In genomic region chr11:506950-507726, GRCh38 we compare ENCODE assay signal across 8 cellular contexts. TPM values are rescaled to one million over a fixed set of nuclear protein-coding genes. Genes with fewer than 3 reads are reported as not detected.
DNase-seq lines count a peak whose midpoint lies in the region; ATAC-seq, FAIRE-seq and TF ChIP-seq lines count a peak whose summit lies in the region.

TSS of gene RNH1 (minus strand) at chr11:507242. CDS start at chr11:502162, 5,080 bp downstream.

- 0% methylated on average over 46 of the region's 101 CpGs; no CpG with 5 or more reads in 1 of the 2 experiments for WGBS in H1 (ENCODE audit: extremely low coverage in 1 of 2, insufficient coverage in 1 of 2, insufficient read length in 1 of 2, insufficient replicate concordance in 2 of 2, low coverage in 1 of 2, low lambda C conversion rate in 2 of 2, missing lambda C conversion rate in 1 of 2), 2 experiments

- peak within 1 kb of the TSS; percentile 96 for H3K27ac ChIP-seq in H1 (ENCODE audit: low read depth, low read length)

- no peak for TF ChIP-seq RAD21 in H1 (IDR thresholded peaks at IDR 0.05 in 1 of 2, conservative IDR thresholded peaks at IDR 0.05 in 1 of 2; ENCODE audit: low read depth in 2 of 2, low read length in 2 of 2)

- H3K27ac Mint-ChIP-seq in activated CD8-positive, alpha-beta memory T cell treated with anti-CD3 and anti-CD28 coated beads, Interleukin-2, amount 10 ng/mL, durations not matched to agents 7 days and 5 days, result peak within 1 kb of the TSS; percentile 96

- H3K4me3 Mint-ChIP-seq in activated CD8-positive, alpha-beta memory T cell treated with anti-CD3 and anti-CD28 coated beads, Interleukin-2, amount 10 ng/mL, durations not matched to agents 7 days and 5 days, result peak within 1 kb of the TSS; percentile 88

- peak within 1 kb of the TSS; percentile 64 for H2BK120ac ChIP-seq in H1 (replicated peaks; ENCODE audit: low read depth, low read length)

- TF ChIP-seq POLR2A in H1 (IDR thresholded peaks at IDR 0.05; ENCODE audit: control extremely low read depth in 1 of 2, low read depth in 2 of 2, low read length in 2 of 2), result peak in 1 of 2 experiments; percentile 70; a peak in 2 of 3 replicates

- CTCF ChIA-PET in activated CD8-positive, alpha-beta memory T cell treated with anti-CD3 and anti-CD28 coated beads, Interleukin-2, amount 10 ng/mL, durations not matched to agents 7 days and 5 days (lab: Charles Lee), result interaction anchor here (1.0 to 4.1 kb wide), 8 partner anchors 11 to 256 kb away, joined by 3 to 33 read pairs (median 4); partner anchors contain the start of genes PTDSS2 and SIGIRR
- CTCF ChIA-PET in H1 (lab: Charles Lee; ENCODE audit: partially characterized antibody), result interaction anchor here (0.6 to 1.4 kb wide), 2 partner anchors 48 to 1301 kb away, joined by 3 read pairs; no protein-coding TSS in a partner anchor

- no peak within 1 kb of the TSS for H2AK5ac ChIP-seq in H1 (ENCODE audit: low read depth, low read length)

- POLR2A ChIA-PET in H1 (lab: Charles Lee; ENCODE audit: partially characterized antibody), result interaction anchor here (0.5 to 7.1 kb wide), 18 partner anchors 9 to 352 kb away, joined by 3 to 41 read pairs (median 4); partner anchors contain the start of gene LRRC56

- peaks cover 0 to 6% of the 10 kb centered on the region in 2 experiments for H4K20me1 ChIP-seq in H1 (replicated peaks in 1 of 2; ENCODE audit: control insufficient read depth in 1 of 2, insufficient read depth in 2 of 2, low read length in 2 of 2)

- FAIRE-seq in HTR-8/SVneo (lab: Jason Lieb, UNC) (no peak), H1 (lab: Jason Lieb, UNC) (no peak)

- no peaks in the 10 kb centered on the region for H3K9me3 Mint-ChIP-seq in activated CD8-positive, alpha-beta memory T cell treated with anti-CD3 and anti-CD28 coated beads, Interleukin-2, amount 10 ng/mL, durations not matched to agents 7 days and 5 days (ENCODE audit: low read depth)

- peaks cover 8% of the 10 kb centered on the region for H3K23me2 ChIP-seq in H1 (ENCODE audit: low read depth, low read length)

- H3K36me3 ChIP-seq in H1 (ENCODE audit: control insufficient read depth in 2 of 4, insufficient read depth in 4 of 4, low read length in 3 of 4), result no peaks in the 10 kb centered on the region; a peak in 1 of 8 replicates

- H3K56ac ChIP-seq in H1 (replicated peaks; ENCODE audit: insufficient read length, low read depth, low read length), result peak within 1 kb of the TSS; percentile 96

- no peak within 1 kb of the TSS for H2BK15ac ChIP-seq in H1 (ENCODE audit: low read length)

- peak; percentile 36 for ATAC-seq in GM21367 (IDR thresholded peaks at IDR 0.05; ENCODE audit: unreplicated experiment)
- ATAC-seq in activated CD8-positive, alpha-beta memory T cell treated with anti-CD3 and anti-CD28 coated beads, Interleukin-2, amount 10 ng/mL, durations not matched to agents 7 days and 5 days, result peak; percentile 79

- peak within 1 kb of the TSS; percentile 75; the same call in 1 of the 2 replicates for H2BK12ac ChIP-seq in H1 (ENCODE audit: low read depth, low read length)

- TF ChIP-seq EP300 in H1 (IDR thresholded peaks at IDR 0.05; ENCODE audit: borderline replicate concordance in 1 of 2, low read depth in 2 of 2, low read length in 2 of 2), result no peak

- H3K23ac ChIP-seq in H1 (ENCODE audit: insufficient read length), result no peak within 1 kb of the TSS

- no peaks in the 10 kb centered on the region for H3K27me3 ChIP-seq in H1 (replicated peaks in 1 of 4; ENCODE audit: control insufficient read depth in 3 of 4, extremely low read depth in 1 of 4, insufficient read depth in 3 of 4, low read length in 3 of 4)

- no peak within 1 kb of the TSS for H3K4ac ChIP-seq in H1 (replicated peaks; ENCODE audit: insufficient read length, low read depth, low read length)

- H3K9me3 ChIP-seq in H1 (ENCODE audit: insufficient read depth in 2 of 2, low read depth in 1 of 2, low read length in 1 of 2), result no peaks in the 10 kb centered on the region

- peaks cover 0 to 14% of the 10 kb centered on the region in 2 experiments; a peak in 1 of 4 replicates for H3K79me2 ChIP-seq in H1 (ENCODE audit: control insufficient read depth in 1 of 2, insufficient read depth in 2 of 2, low read length in 2 of 2)

- peak within 1 kb of the TSS; percentile 54 to 92 for H3K4me2 ChIP-seq in H1 (ENCODE audit: insufficient read depth in 1 of 2, low read depth in 2 of 2, low read length in 2 of 2)

- H2AFZ ChIP-seq in H1 (ENCODE audit: low read length), result peak within 1 kb of the TSS; percentile 87; the same call in 1 of the 2 replicates

- peak within 1 kb of the TSS; percentile 99 for H3K18ac ChIP-seq in H1 (ENCODE audit: extremely low read depth, low read length)

- TF ChIP-seq CTCF in H1 (IDR thresholded peaks at IDR 0.05; ENCODE audit: control extremely low read depth in 1 of 3, insufficient read depth in 1 of 3, low read depth in 1 of 3, low read length in 3 of 3), result no peak

- peaks cover 32% of the 10 kb centered on the region for H3K4me1 Mint-ChIP-seq in activated CD8-positive, alpha-beta memory T cell treated with anti-CD3 and anti-CD28 coated beads, Interleukin-2, amount 10 ng/mL, durations not matched to agents 7 days and 5 days

- peak within 1 kb of the TSS; percentile 55 to 93 (median 82) for H3K9ac ChIP-seq in H1 (replicated peaks in 1 of 4; ENCODE audit: extremely low read depth in 1 of 4, low read depth in 3 of 4, low read length in 3 of 4)

- no peaks in the 10 kb centered on the region for H3K27me3 Mint-ChIP-seq in activated CD8-positive, alpha-beta memory T cell treated with anti-CD3 and anti-CD28 coated beads, Interleukin-2, amount 10 ng/mL, durations not matched to agents 7 days and 5 days

- H4K8ac ChIP-seq in H1 (ENCODE audit: extremely low read depth, insufficient read depth, low read length), result peak within 1 kb of the TSS; percentile 97

- no peak within 1 kb of the TSS for H3K14ac ChIP-seq in H1 (ENCODE audit: insufficient read length)

- DNase-seq in CMK (ENCODE audit: low read depth) (peak; percentile 62), HTR-8/SVneo (ENCODE audit: insufficient read length, low spot score) (peak; percentile 91), NOMO-1 treated with DMSO at 0.1 percent for 48 hours (lab: John Stamatoyannopoulos, UW; ENCODE audit: unreplicated experiment) (peak; percentile 84), H1 (ENCODE audit: low read depth in 1 of 2, low spot score in 2 of 2) (peak; percentile 73 to 99), mesenteric fat pad (ENCODE audit: low spot score) (peak; percentile 100)
- DNase-seq in activated CD8-positive, alpha-beta memory T cell treated with anti-CD3 and anti-CD28 coated beads, Interleukin-2, amount 10 ng/mL, durations not matched to agents 7 days and 5 days, result peak; percentile 99
- DNase-seq in stimulated activated CD8-positive, alpha-beta memory T cell treated with anti-CD3 and anti-CD28 coated beads, Interleukin-15, amount 100 ng/mL, for 1 hour (ENCODE audit: low read depth), result peak; percentile 98

- H2BK5ac ChIP-seq in H1 (ENCODE audit: low read depth, low read length), result peak within 1 kb of the TSS; percentile 98

- H3K4me3 ChIP-seq in H1 (ENCODE audit: extremely low read depth in 1 of 4, insufficient read depth in 2 of 4, low read depth in 3 of 4, low read length in 4 of 4), result peak within 1 kb of the TSS; percentile 76 to 96 (median 87)

- H4K91ac ChIP-seq in H1 (replicated peaks; ENCODE audit: insufficient read length, low read length), result peak within 1 kb of the TSS; percentile 95

- peaks cover 0 to 9% (median 2%) of the 10 kb centered on the region in 4 experiments; a peak in 3 of 7 replicates for H3K4me1 ChIP-seq in H1 (replicated peaks in 1 of 4; ENCODE audit: control insufficient read depth in 3 of 4, insufficient read depth in 4 of 4, low read length in 3 of 4)

- H4K5ac ChIP-seq in H1 (ENCODE audit: insufficient read length, low read depth, low read length), result peak within 1 kb of the TSS; percentile 99

- H3K36me3 Mint-ChIP-seq in activated CD8-positive, alpha-beta memory T cell treated with anti-CD3 and anti-CD28 coated beads, Interleukin-2, amount 10 ng/mL, durations not matched to agents 7 days and 5 days, result peaks cover 10% of the 10 kb centered on the region

- peaks cover 2% of the 10 kb centered on the region; the same call in 1 of the 2 replicates for H3K79me1 ChIP-seq in H1 (ENCODE audit: low read depth, low read length)

- no peak within 1 kb of the TSS for H2BK20ac ChIP-seq in H1 (ENCODE audit: low read length)

TF ChIP-seq in H1, 55 proteins besides CTCF, POLR2A, EP300 and RAD21 (continues in another document):
- TF ChIP-seq SP1 (IDR thresholded peaks at IDR 0.05; ENCODE audit: low read depth, low read length), result 0 out of 2 replicates have a peak, but pooled peaks have one; percentile 5
- TF ChIP-seq BCL11A (IDR thresholded peaks at IDR 0.05; ENCODE audit: low read depth in 2 of 2, low read length in 2 of 2), result no peak
- TF ChIP-seq POLR2AphosphoS5 (IDR thresholded peaks at IDR 0.05; ENCODE audit: low read depth, low read length), result peak; percentile 60; the same call in 1 of the 2 replicates
- TF ChIP-seq YY1 (IDR thresholded peaks at IDR 0.05; ENCODE audit: low read depth, low read length), result 0 out of 2 replicates have a peak, but pooled peaks have one; percentile 1
- TF ChIP-seq PHF8 (conservative IDR thresholded peaks at IDR 0.05; ENCODE audit: low read depth, low read length), result peak; percentile 87
- TF ChIP-seq TEAD4 (IDR thresholded peaks at IDR 0.05; ENCODE audit: low read depth, low read length), result no peak
- no peak for TF ChIP-seq JUN (IDR thresholded peaks at IDR 0.05; ENCODE audit: low read depth, low read length)
- no peak for TF ChIP-seq SUZ12 (IDR thresholded peaks at IDR 0.05; ENCODE audit: low read length)
- TF ChIP-seq RBBP5 (IDR thresholded peaks at IDR 0.05; ENCODE audit: borderline replicate concordance, low read depth, low read length), result 0 out of 2 replicates have a peak, but pooled peaks have one; percentile 4
- TF ChIP-seq SAP30 (IDR thresholded peaks at IDR 0.05; ENCODE audit: insufficient read depth, insufficient replicate concordance, low read length), result no peak
- TF ChIP-seq EGR1 (IDR thresholded peaks at IDR 0.05; ENCODE audit: borderline replicate concordance, low read depth, low read length), result peak; percentile 56; the same call in 1 of the 2 replicates
- peak; percentile 44 for TF ChIP-seq KDM4A (IDR thresholded peaks at IDR 0.05; ENCODE audit: low read depth, low read length, severe bottlenecking)

RNA-seq across cellular contexts. Expression of gene RNH1, which starts in this region (rescaled TPM):
- total RNA-seq in activated CD8-positive, alpha-beta memory T cell treated with anti-CD3 and anti-CD28 coated beads, Interleukin-2, amount 10 ng/mL, durations not matched to agents 7 days and 5 days, result 100 to 1,000 TPM in 1 of 2 experiments, 10 to 100 TPM in 1; 98.4 to 113 TPM
- total RNA-seq in H1 (2021; fragmentation: NEBNext Ultra II Directional; extraction: Animal tissue kit (Norgen Biotek cat#: 25700)), result 49.8 and 53.4 TPM in 2 replicates
- 48.7 and 86.4 TPM in 2 replicates for polyA plus RNA-seq in H1 (2011; rRNA removed)
- polyA plus RNA-seq in H1 (2011; cell fraction: cytosol; rRNA removed), result 60.1 TPM
- polyA plus RNA-seq in H1 (2011; cell fraction: nucleus; rRNA removed), result 139 TPM
- polyA plus RNA-seq in H1 (2012, experiment 1 of 2), result 36.0 to 56.2 TPM (median 54.7 TPM) in 4 replicates
- polyA plus RNA-seq in H1 (2012, experiment 2 of 2), result 56.3 TPM
- polyA plus RNA-seq in H1 (2013, experiment 1 of 2), result 29.5 TPM
- 27.5 TPM for polyA plus RNA-seq in H1 (2013, experiment 2 of 2)
- polyA minus RNA-seq in H1 (2011; rRNA and poly(A)+ RNA removed), result 29.0 and 44.4 TPM in 2 replicates
- 38.3 TPM for polyA minus RNA-seq in H1 (2011; cell fraction: cytosol; rRNA and poly(A)+ RNA removed)
- 63.2 TPM for polyA minus RNA-seq in H1 (2011; cell fraction: nucleus; rRNA and poly(A)+ RNA removed)
- 231 TPM for total RNA-seq in mesenteric fat pad

Comparison
In these comparisons a context has a peak if more than half of its experiments do, and no peak if none do; other contexts are left out.
1. Peak in every context shown above with its lines: DNase-seq, ATAC-seq, H3K4me3 ChIP-seq and H3K27ac ChIP-seq.